ENCODE assay signal across 17 cellular contexts in genomic region chr6:168631589-168631988, GRCh38.
A peak's percentile ranks its signal among the peaks of the same experiment; 100 is the strongest.
DNase-seq lines count a peak whose midpoint lies in the region; ATAC-seq and TF ChIP-seq lines count a peak whose summit lies in the region.
"Had no signal": no experiment of that assay in that cellular context is flagged by ENCODE, and none has a peak within 500 bp of the region (broad histone marks: within the 10 kb centered on the region; RNA-seq: fewer than 3 reads in every experiment).

No MANE protein-coding gene starts in this region.

- no TSS peak for BruUV-seq in PC-3 (replicated peaks; lab: Mats Ljungman, UMichigan)

- H4K20me1 ChIP-seq in neural progenitor cell (ENCODE audit: low read depth) (no peaks in the 10 kb centered on the region), PC-3 (ENCODE audit: low read length) (no peaks in the 10 kb centered on the region)
- H4K20me1 ChIP-seq: BLaER1 had no signal

- no peaks in the 10 kb centered on the region for H3F3A ChIP-seq in neural progenitor cell (ENCODE audit: low read depth)
- no peaks in the 10 kb centered on the region for H3F3A ChIP-seq in PC-3 (ENCODE audit: low read length, unreplicated experiment)

- no peak overlapping the region for H3K4me2 ChIP-seq in neural progenitor cell
- no peak overlapping the region for H3K4me2 ChIP-seq in PC-3 (ENCODE audit: low read length)
- H3K4me2 ChIP-seq: BLaER1 had no signal

- H3K9ac ChIP-seq in neural progenitor cell (no peak overlapping the region), PC-3 (ENCODE audit: low read length) (no peak overlapping the region)
- H3K9ac ChIP-seq: BLaER1, GM23248 had no signal

- POLR2A ChIA-PET in PC-3 (lab: Charles Lee; ENCODE audit: unreplicated experiment) = no interaction called here

- DNase-seq in NCI-H2107 treated with DMSO at 0.1 percent for 48 hours (lab: John Stamatoyannopoulos, UW; ENCODE audit: unreplicated experiment) (peak; percentile 3), NCI-H2107 (lab: John Stamatoyannopoulos, UW) (no peak), kidney epithelial cell (ENCODE audit: low read depth) (peak; percentile 37), neural progenitor cell (ENCODE audit: low spot score) (no peak), type B pancreatic cell (ENCODE audit: extremely low spot score, unreplicated experiment) (no peak), PC-3 (no peak)
- no peak for DNase-seq in stimulated activated naive CD4-positive, alpha-beta T cell (lab: John Stamatoyannopoulos, UW)
- DNase-seq: 8988T; AML-193; Caco-2; CD8-positive, alpha-beta memory T cell; DMS53; GF-D8; GM23248; H7 had no signal

- H3K27ac Mint-ChIP-seq in neural progenitor cell (peak overlapping the region; percentile 49), type B pancreatic cell (peak overlapping the region; percentile 7)
- H3K27ac Mint-ChIP-seq: CD8-positive, alpha-beta memory T cell had no signal

- H3K4me1 Mint-ChIP-seq in neural progenitor cell (peaks cover 22% of the 10 kb centered on the region), type B pancreatic cell (ENCODE audit: unreplicated experiment) (peaks cover 44% of the 10 kb centered on the region)
- H3K4me1 Mint-ChIP-seq: CD8-positive, alpha-beta memory T cell had no signal

- H3K4me3 Mint-ChIP-seq in neural progenitor cell (no peak overlapping the region), type B pancreatic cell (no peak overlapping the region)
- H3K4me3 Mint-ChIP-seq: CD8-positive, alpha-beta memory T cell had no signal

- H3K9me2 ChIP-seq in PC-3 (replicated peaks; ENCODE audit: low read length) = no peaks in the 10 kb centered on the region

- H3K79me2 ChIP-seq in neural progenitor cell (ENCODE audit: low read depth) = no peaks in the 10 kb centered on the region
- H3K79me2 ChIP-seq in PC-3 (ENCODE audit: low read length) = no peaks in the 10 kb centered on the region

- H3K36me3 ChIP-seq in kidney epithelial cell (ENCODE audit: control insufficient read depth, insufficient read depth, low read length) (no peaks in the 10 kb centered on the region), neural progenitor cell (no peaks in the 10 kb centered on the region), PC-3 (ENCODE audit: low read depth, low read length) (no peaks in the 10 kb centered on the region)
- H3K36me3 ChIP-seq: BLaER1 had no signal

- H3K4me3 ChIP-seq in kidney epithelial cell (ENCODE audit: low read depth, low read length) (no peak overlapping the region), neural progenitor cell (no peak overlapping the region), PC-3 (ENCODE audit: low read length) (no peak overlapping the region)
- H3K4me3 ChIP-seq: BLaER1, GM23248 had no signal

- CTCF ChIA-PET in PC-3 (lab: Charles Lee) = no interaction called here

- H2AFZ ChIP-seq in neural progenitor cell (replicated peaks) (no peak overlapping the region), PC-3 (ENCODE audit: low read length) (no peak overlapping the region)
- H2AFZ ChIP-seq: GM23248 had no signal

- H3K27me3 Mint-ChIP-seq in neural progenitor cell (ENCODE audit: insufficient read depth, low read depth) (no peaks in the 10 kb centered on the region), type B pancreatic cell (no peaks in the 10 kb centered on the region)

- H3K27ac ChIP-seq in neural progenitor cell = no peak overlapping the region
- no peak overlapping the region for H3K27ac ChIP-seq in PC-3 (ENCODE audit: low read length)
- H3K27ac ChIP-seq: BLaER1, GM23248 had no signal

- no peaks in the 10 kb centered on the region for H3K9me3 Mint-ChIP-seq in neural progenitor cell
- H3K9me3 Mint-ChIP-seq in type B pancreatic cell = no peaks in the 10 kb centered on the region

- H3K4me1 ChIP-seq in neural progenitor cell (no peaks in the 10 kb centered on the region), PC-3 (ENCODE audit: insufficient read depth, low read length) (no peaks in the 10 kb centered on the region)
- H3K4me1 ChIP-seq: BLaER1, Caco-2 had no signal

- H3K9me3 ChIP-seq in neural progenitor cell (ENCODE audit: low read depth) (no peaks in the 10 kb centered on the region), PC-3 (ENCODE audit: low read length) (no peaks in the 10 kb centered on the region)

- no peaks in the 10 kb centered on the region for H3K27me3 ChIP-seq in kidney epithelial cell (ENCODE audit: control insufficient read depth, insufficient read depth, low read length)
- no peaks in the 10 kb centered on the region for H3K27me3 ChIP-seq in neural progenitor cell
- no peaks in the 10 kb centered on the region; the same call in 1 of the 2 replicates for H3K27me3 ChIP-seq in PC-3 (ENCODE audit: low read length)
- H3K27me3 ChIP-seq: BLaER1 had no signal

- no peaks in the 10 kb centered on the region for H3K36me3 Mint-ChIP-seq in neural progenitor cell
- peaks cover 6% of the 10 kb centered on the region for H3K36me3 Mint-ChIP-seq in type B pancreatic cell
- H3K36me3 Mint-ChIP-seq: CD8-positive, alpha-beta memory T cell had no signal

- intact Hi-C loops in PC-3 (cut with micrococcal nuclease) = no loop called here

- ATAC-seq in PC-3 (no peak), GM21576 (IDR thresholded peaks at IDR 0.05; ENCODE audit: unreplicated experiment) (no peak)

- no peak for TF ChIP-seq CTCF in kidney epithelial cell (IDR thresholded peaks at IDR 0.05; ENCODE audit: insufficient read depth, low read length, poor library complexity, severe bottlenecking)
- TF ChIP-seq CTCF in neural progenitor cell (IDR thresholded peaks at IDR 0.05) = no peak
- TF ChIP-seq CTCF in type B pancreatic cell (conservative IDR thresholded peaks at IDR 0.05) = no peak
- no peak for TF ChIP-seq CTCF in PC-3 (conservative IDR thresholded peaks at IDR 0.05; ENCODE audit: low read depth, low read length)

Comparison
In these comparisons a context has a peak if more than half of its experiments do, and no peak if none do; other contexts are left out.
1. DNase-seq: peak in NCI-H2107 treated with DMSO at 0.1 percent for 48 hours (single experiment) and kidney epithelial cell (single experiment); none in NCI-H2107 (single experiment), neural progenitor cell (single experiment), type B pancreatic cell (single experiment), PC-3 (single experiment) and stimulated activated naive CD4-positive, alpha-beta T cell (0 of 6).